ENCODE assay signal across 8 cellular contexts in genomic region chr6:26536571-26537159, GRCh38. TPM values are rescaled to one million over a fixed set of nuclear protein-coding genes. Genes with fewer than 3 reads are reported as not detected.
DNase-seq lines count a peak whose midpoint lies in the region; ATAC-seq, FAIRE-seq and TF ChIP-seq lines count a peak whose summit lies in the region.

No MANE protein-coding gene starts in this region.

- no peaks in the 10 kb centered on the region for H3K9me1 ChIP-seq in keratinocyte (ENCODE audit: control insufficient read depth, extremely low read depth, insufficient read depth, low read length)

- no peak for FAIRE-seq in keratinocyte (lab: Jason Lieb, UNC)

- H3K9me2 ChIP-seq in GM23248 (ENCODE audit: insufficient read depth) (no peaks in the 10 kb centered on the region), OCI-LY7 (ENCODE audit: insufficient read depth, low read length) (no peaks in the 10 kb centered on the region)

- peaks cover 6% of the 10 kb centered on the region for H3K9me3 Mint-ChIP-seq in CD4-positive, alpha-beta T cell

- H3K36me3 ChIP-seq in GM23248 (ENCODE audit: low read depth) (no peaks in the 10 kb centered on the region), OCI-LY7 (ENCODE audit: insufficient read depth, low read length) (peaks cover 24% of the 10 kb centered on the region), keratinocyte (ENCODE audit: control insufficient read depth in 2 of 2, extremely low read depth in 1 of 2, insufficient read depth in 2 of 2, low read length in 2 of 2) (peaks cover 0 to 5% of the 10 kb centered on the region in 2 experiments), spleen (peaks cover 0 to 17% (median 0%) of the 10 kb centered on the region in 6 donors)

- H3K27ac Mint-ChIP-seq in CD4-positive, alpha-beta T cell: peak overlapping the region; percentile 98

- peak overlapping the region; percentile 98 for H3K9ac ChIP-seq in GM23248
- peak overlapping the region; percentile 81 for H3K9ac ChIP-seq in keratinocyte (ENCODE audit: control insufficient read depth, extremely low read depth, insufficient read depth, low read length)

- in situ Hi-C loops in GM23248 (cut with MboI): loop anchor here (25.0 kb wide), 1 partner anchor 199 kb away; no protein-coding TSS in a partner anchor
- in situ Hi-C loops in astrocyte of the spinal cord (cut with HindIII; ENCODE audit: low sequenced_read_pairs): no loop called here

- H3K27me3 ChIP-seq in CD4-positive, alpha-beta T cell (ENCODE audit: control insufficient read depth, insufficient read depth, low read length): no peaks in the 10 kb centered on the region
- no peaks in the 10 kb centered on the region for H3K27me3 ChIP-seq in GM23248 (replicated peaks; ENCODE audit: insufficient read depth)
- H3K27me3 ChIP-seq in keratinocyte (ENCODE audit: control insufficient read depth, extremely low read depth, insufficient read depth, low read length): no peaks in the 10 kb centered on the region
- no peaks in the 10 kb centered on the region for H3K27me3 ChIP-seq in spleen (replicated peaks in 1 of 7)

- H3K4me2 ChIP-seq in GM23248 (ENCODE audit: unreplicated experiment) (peak overlapping the region; percentile 93), OCI-LY7 (ENCODE audit: low read length) (peak overlapping the region; percentile 80), keratinocyte (ENCODE audit: control insufficient read depth, extremely low read depth, insufficient read depth, low read depth, low read length) (peak overlapping the region; percentile 98)

- DNase-seq in CD4-positive, alpha-beta T cell: peak in 1 of 10 experiments; percentile 9
- DNase-seq in GM23248 (peak; percentile 72), OCI-LY7 (ENCODE audit: low spot score) (peak; percentile 86), astrocyte of the spinal cord (ENCODE audit: low read depth, low spot score) (peak; percentile 85), keratinocyte (ENCODE audit: low read depth, low spot score) (no peak), spleen (no peak)

- H3K27me3 Mint-ChIP-seq in CD4-positive, alpha-beta T cell: peaks cover 19% of the 10 kb centered on the region

- intact Hi-C loops in CD4-positive, alpha-beta T cell (cut with DNase I, micrococcal nuclease): loop anchor here in 1 of 2 experiments (1.0 to 10.0 kb wide), 5 partner anchors 15 to 938 kb away; partner anchors contain the start of genes BTN2A1, BTN3A3 and ZNF184
- intact Hi-C loops in OCI-LY7 (cut with micrococcal nuclease; ENCODE audit: unreplicated experiment): loop anchor here (1.0 to 5.0 kb wide), 7 partner anchors 15 to 319 kb away; a partner anchor contains a TSS
- intact Hi-C loops in spleen (cut with DNase I; ENCODE audit: low total_unique reads): loop anchor here (10.0 kb wide), 1 partner anchor 92 kb away; the partner anchor contains the start of gene BTN3A3

- ATAC-seq in CD4-positive, alpha-beta T cell (ENCODE audit: poor library complexity): no peak
- ATAC-seq in GM18868 (IDR thresholded peaks at IDR 0.05; ENCODE audit: unreplicated experiment) (no peak), HG03520 (IDR thresholded peaks at IDR 0.05; ENCODE audit: unreplicated experiment) (no peak)

- H3K4me1 Mint-ChIP-seq in CD4-positive, alpha-beta T cell (ENCODE audit: low read depth): peaks cover 67% of the 10 kb centered on the region

- peak overlapping the region; percentile 89 for H3K4me3 ChIP-seq in GM23248
- peak overlapping the region; percentile 97 for H3K4me3 ChIP-seq in OCI-LY7 (ENCODE audit: low read depth, low read length, poor library complexity, severe bottlenecking)
- H3K4me3 ChIP-seq in astrocyte of the spinal cord (ENCODE audit: low read depth, low read length): peak overlapping the region; percentile 94
- H3K4me3 ChIP-seq in keratinocyte (ENCODE audit: control insufficient read depth in 2 of 3, extremely low read depth in 1 of 3, insufficient read depth in 2 of 3, low read depth in 1 of 3, low read length in 3 of 3): peak overlapping the region; percentile 6 to 77 (median 66)
- peak overlapping the region; percentile 71 to 87 (median 84) for H3K4me3 ChIP-seq in spleen

- peak overlapping the region; percentile 84 for H3K27ac ChIP-seq in CD4-positive, alpha-beta T cell (ENCODE audit: low read depth, low read length)
- H3K27ac ChIP-seq in GM23248: peak overlapping the region; percentile 97
- H3K27ac ChIP-seq in OCI-LY7 (ENCODE audit: low read depth, low read length, poor library complexity, severe bottlenecking): peak overlapping the region; percentile 93
- peak overlapping the region; percentile 77 for H3K27ac ChIP-seq in keratinocyte (ENCODE audit: control insufficient read depth, insufficient read depth, low read length)
- peak overlapping the region; percentile 91 to 98 (median 96) for H3K27ac ChIP-seq in spleen

- BruUV-seq in OCI-LY7 (replicated peaks; lab: Mats Ljungman, UMichigan): no TSS peak

- no peak for TF ChIP-seq POLR2A in spleen (IDR thresholded peaks at IDR 0.05)

- no peak for TF ChIP-seq CTCF in CD4-positive, alpha-beta T cell (IDR thresholded peaks at IDR 0.05)
- no peak for TF ChIP-seq CTCF in OCI-LY7 (conservative IDR thresholded peaks at IDR 0.05; ENCODE audit: low read length)
- no peak for TF ChIP-seq CTCF in astrocyte of the spinal cord (IDR thresholded peaks at IDR 0.05; ENCODE audit: low read depth, low read length)
- no peak for TF ChIP-seq CTCF in keratinocyte (optimal IDR thresholded peaks at IDR 0.05 in 1 of 3, IDR thresholded peaks at IDR 0.05 in 1 of 3, conservative IDR thresholded peaks at IDR 0.05 in 1 of 3; ENCODE audit: extremely low read depth in 1 of 3, insufficient read depth in 2 of 3, low read length in 3 of 3)
- TF ChIP-seq CTCF in spleen (IDR thresholded peaks at IDR 0.05 in 8 of 11, conservative IDR thresholded peaks at IDR 0.05 in 3 of 11): no peak

- dilution Hi-C loops in keratinocyte (cut with MboI; ENCODE audit: extremely low pct_ligation_motif_present, low sequenced_read_pairs): loop anchor here (25.0 kb wide), 1 partner anchor 199 kb away; no protein-coding TSS in a partner anchor

- peak overlapping the region; percentile 94 for H3K4me3 Mint-ChIP-seq in CD4-positive, alpha-beta T cell

- CTCF ChIA-PET in CD4-positive, alpha-beta T cell (lab: Charles Lee): interaction anchor here (1.0 to 2.2 kb wide), 4 partner anchors 10 to 195 kb away, joined by 3 to 8 read pairs (median 7); no protein-coding TSS in a partner anchor
- CTCF ChIA-PET in OCI-LY7 (lab: Charles Lee; ENCODE audit: unreplicated experiment): no interaction called here

- WGBS in GM23248 (ENCODE audit: low coverage in 1 of 2, low lambda C conversion rate in 2 of 2, missing lambda C conversion rate in 2 of 2), 2 experiments: 1 to 2% methylated on average over 12 of the region's 12 CpGs
- WGBS in spleen, 5 donors: 5 to 10% (median 7%) methylated on average over 12 of the region's 12 CpGs

- POLR2A ChIA-PET in CD4-positive, alpha-beta T cell (lab: Charles Lee): interaction anchor here (0.5 to 4.4 kb wide), 42 partner anchors 9 to 1294 kb away, joined by 3 to 113 read pairs (median 8); a partner anchor contains a TSS
- POLR2A ChIA-PET in OCI-LY7 (lab: Charles Lee): interaction anchor here (0.5 to 3.8 kb wide), 13 partner anchors 10 to 377 kb away, joined by 3 to 28 read pairs (median 3); no protein-coding TSS in a partner anchor

- H3K36me3 Mint-ChIP-seq in CD4-positive, alpha-beta T cell (ENCODE audit: low read depth): peaks cover 52% of the 10 kb centered on the region

- no peaks in the 10 kb centered on the region for H4K20me1 ChIP-seq in GM23248 (ENCODE audit: insufficient read depth)
- no peaks in the 10 kb centered on the region for H4K20me1 ChIP-seq in OCI-LY7 (ENCODE audit: insufficient read depth, low read length)
- H4K20me1 ChIP-seq in keratinocyte (ENCODE audit: control insufficient read depth, extremely low read depth, insufficient read depth, low read length): no peaks in the 10 kb centered on the region

- H3K79me2 ChIP-seq in GM23248 (ENCODE audit: insufficient read depth): peaks cover 33% of the 10 kb centered on the region
- peaks cover 35% of the 10 kb centered on the region for H3K79me2 ChIP-seq in OCI-LY7 (ENCODE audit: insufficient read depth, low read depth, low read length)
- peaks cover 30% of the 10 kb centered on the region for H3K79me2 ChIP-seq in keratinocyte (ENCODE audit: control insufficient read depth, insufficient read depth, low read length)

- H2AFZ ChIP-seq in GM23248: peak overlapping the region; percentile 94
- H2AFZ ChIP-seq in OCI-LY7 (ENCODE audit: low read length): peak overlapping the region; percentile 75
- H2AFZ ChIP-seq in keratinocyte (ENCODE audit: control insufficient read depth, low read length): peak overlapping the region; percentile 99

- peaks cover 31% of the 10 kb centered on the region for H3K4me1 ChIP-seq in GM23248 (ENCODE audit: insufficient read depth)
- H3K4me1 ChIP-seq in OCI-LY7 (ENCODE audit: insufficient read depth, low read length, poor library complexity, severe bottlenecking): peaks cover 69% of the 10 kb centered on the region
- H3K4me1 ChIP-seq in keratinocyte (ENCODE audit: control insufficient read depth, extremely low read depth, insufficient read depth, low read length): peaks cover 21% of the 10 kb centered on the region
- peaks cover 18 to 84% (median 60%) of the 10 kb centered on the region in 6 donors for H3K4me1 ChIP-seq in spleen

- H3K9me3 ChIP-seq in CD4-positive, alpha-beta T cell (ENCODE audit: control insufficient read depth, low read length): no peaks in the 10 kb centered on the region
- H3K9me3 ChIP-seq in GM23248 (ENCODE audit: low read depth) (no peaks in the 10 kb centered on the region), OCI-LY7 (ENCODE audit: low read length) (no peaks in the 10 kb centered on the region), keratinocyte (ENCODE audit: control insufficient read depth, low read depth, low read length) (no peaks in the 10 kb centered on the region), spleen (no peaks in the 10 kb centered on the region)

- H3F3A ChIP-seq in GM23248 (ENCODE audit: insufficient read depth): peaks cover 47% of the 10 kb centered on the region

RNA-seq across cellular contexts. Expression of gene HMGN4, which starts 1.5 kb away (rescaled TPM):
- 10 to 100 TPM; 22.7 to 24.8 TPM for total RNA-seq in CD4-positive, alpha-beta T cell
- 81.6 and 87.2 TPM in 2 replicates for total RNA-seq in GM23248 (2014; rRNA removed; shearing (Covaris generic))
- 67.1 and 70.8 TPM in 2 replicates for polyA plus RNA-seq in GM23248 (2016; fragmentation: Nextera tagmentation; extraction: Ambion mirVana)
- total RNA-seq in OCI-LY7 (2014; rRNA removed; shearing (Covaris generic)): 113 and 116 TPM in 2 replicates
- 104 and 113 TPM in 2 replicates for total RNA-seq in OCI-LY7 (2022)
- 46.4 to 62.6 TPM (median 54.0 TPM) in 3 replicates for polyA plus RNA-seq in keratinocyte
- 8.6 TPM for polyA plus RNA-seq in keratinocyte (2011; ENCODE audit: low read depth)
- 52.5 and 77.7 TPM in 2 replicates for polyA plus RNA-seq in keratinocyte (2011; cell fraction: cytosol; rRNA removed)
- 49.5 and 51.9 TPM in 2 replicates for polyA plus RNA-seq in keratinocyte (2011; cell fraction: nucleus; rRNA removed)
- polyA plus RNA-seq in keratinocyte (2012; ENCODE audit: low replicate concordance): 41.1 and 52.6 TPM in 2 replicates
- 9.9 to 26.7 TPM (median 24.5 TPM) in 3 replicates for polyA minus RNA-seq in keratinocyte
- 45.5 TPM for polyA minus RNA-seq in keratinocyte (2011; cell fraction: cytosol; rRNA and poly(A)+ RNA removed)
- 11.4 and 17.5 TPM in 2 replicates for polyA minus RNA-seq in keratinocyte (2011; cell fraction: nucleus; rRNA and poly(A)+ RNA removed)
- total RNA-seq in spleen: 10 to 100 TPM; 47.2 to 68.4 (median 58.2) TPM
- 10 to 100 TPM; 33.3 to 52.0 (median 51.4) TPM for polyA plus RNA-seq in spleen

RNA-seq across cellular contexts. Expression of gene BTN1A1, which starts 36.6 kb away (rescaled TPM):
- not detected for total RNA-seq in CD4-positive, alpha-beta T cell
- total RNA-seq in GM23248 (2014; rRNA removed; shearing (Covaris generic)): 0.11 TPM in 1 of 2 replicates, not detected in the other
- polyA plus RNA-seq in GM23248 (2016; fragmentation: Nextera tagmentation; extraction: Ambion mirVana) (not detected in 2 replicates), keratinocyte (not detected in 3 replicates), spleen (under 1 TPM; 0.33 to 0.58 (median 0.39) TPM)
- 0.25 and 0.36 TPM in 2 replicates for total RNA-seq in OCI-LY7 (2014; rRNA removed; shearing (Covaris generic))
- total RNA-seq in OCI-LY7 (2022) (1.0 and 1.1 TPM in 2 replicates), spleen (1 to 10 TPM in 1 of 7 donors, under 1 TPM in 6; 0.23 to 1.1 (median 0.32) TPM)
- polyA plus RNA-seq in keratinocyte (2011; ENCODE audit: low read depth): not detected
- not detected in 2 replicates for polyA plus RNA-seq in keratinocyte (2011; cell fraction: cytosol; rRNA removed)
- not detected in 2 replicates for polyA plus RNA-seq in keratinocyte (2011; cell fraction: nucleus; rRNA removed)
- not detected in 2 replicates for polyA plus RNA-seq in keratinocyte (2012; ENCODE audit: low replicate concordance)
- polyA minus RNA-seq in keratinocyte: not detected in 3 replicates
- polyA minus RNA-seq in keratinocyte (2011; cell fraction: cytosol; rRNA and poly(A)+ RNA removed): not detected
- not detected in 2 replicates for polyA minus RNA-seq in keratinocyte (2011; cell fraction: nucleus; rRNA and poly(A)+ RNA removed)

Comparison
In these comparisons a context has a peak if more than half of its experiments do, and no peak if none do; other contexts are left out.
1. DNase-seq: peak in GM23248 (single experiment), OCI-LY7 (single experiment) and astrocyte of the spinal cord (single experiment); none in keratinocyte (single experiment) and spleen (single experiment).
2. Peak in every context shown above with its lines, with median percentiles within 50 percentile points of each other: H3K27ac ChIP-seq, H2AFZ ChIP-seq, H3K4me2 ChIP-seq and H3K4me3 ChIP-seq.